ENCODE assay signal across 8 cellular contexts in genomic region chr5:43483210-43484048, GRCh38. TPM values are rescaled to one million over a fixed set of nuclear protein-coding genes. Genes with fewer than 3 reads are reported as not detected.
DNase-seq lines count a peak whose midpoint lies in the region; ATAC-seq and TF ChIP-seq lines count a peak whose summit lies in the region.

TMEM267 (minus strand) TSS chr5:43483865; CDS start chr5:43453969, 29,896 bp downstream.

- POLR2A ChIA-PET in naive thymus-derived CD8-positive, alpha-beta T cell (lab: Charles Lee): interaction anchor here (0.5 to 4.3 kb wide), 52 partner anchors 10 to 1613 kb away, joined by 3 to 113 read pairs (median 5); partner anchors contain the start of genes ANXA2R, C5orf34, FBXO4 and HMGCS1

- H3K27ac ChIP-seq in DND-41 (ENCODE audit: low read length) (peak within 1 kb of the TSS; percentile 92), Karpas-422 (ENCODE audit: low read length) (peak within 1 kb of the TSS; percentile 85)

- no peaks in the 10 kb centered on the region for H3K36me3 Mint-ChIP-seq in naive thymus-derived CD8-positive, alpha-beta T cell

- peak within 1 kb of the TSS; percentile 85 to 99 (median 98) for H3K4me3 Mint-ChIP-seq in naive thymus-derived CD8-positive, alpha-beta T cell

- no peaks in the 10 kb centered on the region for H3K27me3 Mint-ChIP-seq in naive thymus-derived CD8-positive, alpha-beta T cell

- H3K9me2 ChIP-seq in Karpas-422 (replicated peaks; ENCODE audit: insufficient read depth, low read length): no peaks in the 10 kb centered on the region

- H3K9ac ChIP-seq in DND-41 (ENCODE audit: low read depth, low read length) (peak within 1 kb of the TSS; percentile 80), Karpas-422 (ENCODE audit: low read length) (peak within 1 kb of the TSS; percentile 89)

- H3K27me3 ChIP-seq in DND-41 (ENCODE audit: insufficient read depth, low read length, poor library complexity) (no peaks in the 10 kb centered on the region), Karpas-422 (ENCODE audit: low read length) (no peaks in the 10 kb centered on the region)

- H4K20me1 ChIP-seq in DND-41 (ENCODE audit: insufficient read depth, low read length): no peaks in the 10 kb centered on the region
- no peaks in the 10 kb centered on the region for H4K20me1 ChIP-seq in Karpas-422 (ENCODE audit: insufficient read depth, low read depth, low read length)

- H3K4me1 ChIP-seq in DND-41 (ENCODE audit: insufficient read depth, low read length) (peaks cover 37% of the 10 kb centered on the region), Karpas-422 (ENCODE audit: low read length) (peaks cover 34% of the 10 kb centered on the region)

- H2AFZ ChIP-seq in DND-41 (ENCODE audit: low read depth, low read length) (peak within 1 kb of the TSS; percentile 85), Karpas-422 (ENCODE audit: low read length) (peak within 1 kb of the TSS; percentile 68)

- ATAC-seq in DND-41 (ENCODE audit: insufficient read depth, low read depth) (peak; percentile 84), GM21825 (IDR thresholded peaks at IDR 0.05; ENCODE audit: unreplicated experiment) (peak; percentile 94)
- ATAC-seq in naive thymus-derived CD8-positive, alpha-beta T cell: peak; percentile 84 to 86

- H3K4me3 ChIP-seq in DND-41 (ENCODE audit: low read depth in 1 of 2, low read length in 2 of 2) (peak within 1 kb of the TSS; percentile 30 to 71), Karpas-422 (ENCODE audit: low read length) (peak within 1 kb of the TSS; percentile 85)

- no peaks in the 10 kb centered on the region for H3K9me3 Mint-ChIP-seq in naive thymus-derived CD8-positive, alpha-beta T cell

- peaks cover 13 to 56% (median 41%) of the 10 kb centered on the region in 4 donors for H3K4me1 Mint-ChIP-seq in naive thymus-derived CD8-positive, alpha-beta T cell

- H3K79me2 ChIP-seq in DND-41 (ENCODE audit: insufficient read depth, low read length): peaks cover 43% of the 10 kb centered on the region
- peaks cover 42% of the 10 kb centered on the region for H3K79me2 ChIP-seq in Karpas-422 (ENCODE audit: low read length)

- H3K4me2 ChIP-seq in DND-41 (ENCODE audit: insufficient read depth, low read length) (peak within 1 kb of the TSS; percentile 71), Karpas-422 (ENCODE audit: low read depth, low read length, poor library complexity, severe bottlenecking) (peak within 1 kb of the TSS; percentile 92)

- H3K36me3 ChIP-seq in DND-41 (ENCODE audit: insufficient read depth, low read length) (peaks cover 13% of the 10 kb centered on the region; the same call in 1 of the 2 replicates), Karpas-422 (ENCODE audit: insufficient read depth, low read length) (no peaks in the 10 kb centered on the region; the same call in 1 of the 2 replicates)

- peak; percentile 90 for DNase-seq in DND-41
- DNase-seq in Karpas-422: peak; percentile 96
- DNase-seq in RPMI8226: peak; percentile 97
- peak; percentile 72 to 78 for DNase-seq in activated T-helper 1 cell treated with anti-CD3 and anti-CD28 coated beads, Interleukin-2, amount 50 U/mL, for 16 hours (ENCODE audit: low read depth in 1 of 2, low spot score in 1 of 2)
- peak; percentile 94 for DNase-seq in fibroblast of gingiva (ENCODE audit: low read depth)
- DNase-seq in naive thymus-derived CD8-positive, alpha-beta T cell: peak in 8 of 10 donors; percentile 64 to 91 (median 78)
- peak; percentile 67 to 88 (median 80) for DNase-seq in stimulated activated naive CD4-positive, alpha-beta T cell (lab: John Stamatoyannopoulos, UW)

- H3K9me3 ChIP-seq in DND-41 (ENCODE audit: insufficient read depth, low read length, severe bottlenecking): no peaks in the 10 kb centered on the region
- no peaks in the 10 kb centered on the region for H3K9me3 ChIP-seq in Karpas-422 (ENCODE audit: low read length)

- no peak for TF ChIP-seq CTCF in DND-41 (IDR thresholded peaks at IDR 0.05; ENCODE audit: borderline replicate concordance, extremely low read depth, low read length, poor library complexity, severe bottlenecking)

- H3K27ac Mint-ChIP-seq in naive thymus-derived CD8-positive, alpha-beta T cell: peak within 1 kb of the TSS; percentile 99 to 100 (median 100)

RNA-seq across cellular contexts. Expression of gene TMEM267, which starts in this region (rescaled TPM):
- total RNA-seq in Karpas-422 (2014; rRNA removed; shearing (Covaris generic); ENCODE audit: low replicate concordance): 15.0 and 57.2 TPM in 2 replicates
- total RNA-seq in naive thymus-derived CD8-positive, alpha-beta T cell: 10 to 100 TPM; 19.7 to 20.6 TPM
- polyA plus RNA-seq in naive thymus-derived CD8-positive, alpha-beta T cell: 10 to 100 TPM; 19.1 to 36.7 (median 22.9) TPM

Comparison
In these comparisons a context has a peak if more than half of its experiments do, and no peak if none do; other contexts are left out.
1. Peak in every context shown above with its lines: DNase-seq, ATAC-seq, H3K4me3 ChIP-seq and H3K27ac ChIP-seq.